21 cellular contexts compared by ENCODE assay signal in genomic region chr12:26919216-26919555, GRCh38. TPM values are rescaled to one million over a fixed set of nuclear protein-coding genes. Genes with fewer than 3 reads are reported as not detected.
A peak's percentile ranks its signal among the peaks of the same experiment; 100 is the strongest.
DNase-seq lines count a peak whose midpoint lies in the region; ATAC-seq and TF ChIP-seq lines count a peak whose summit lies in the region.
"Had no signal": no experiment of that assay in that cellular context is flagged by ENCODE, and none has a peak within 500 bp of the region (broad histone marks: within the 10 kb centered on the region; RNA-seq: fewer than 3 reads in every experiment).

No MANE protein-coding gene starts in this region.

- TF ChIP-seq CTCF in chondrocyte (IDR thresholded peaks at IDR 0.05) (no peak), mesothelial cell of epicardium (IDR thresholded peaks at IDR 0.05; ENCODE audit: unreplicated experiment) (no peak), heart right ventricle (IDR thresholded peaks at IDR 0.05) (no peak)

- WGBS in heart right ventricle, 2 donors: 89 to 97% methylated on average over 2 of the region's 2 CpGs

- H3K27me3 ChIP-seq in heart right ventricle: no peaks in the 10 kb centered on the region

- no peak overlapping the region for H3K4me3 ChIP-seq in heart right ventricle
- H3K4me3 ChIP-seq: left ventricle myocardium inferior, mucosa of descending colon, psoas muscle, skin epidermis had no signal

- no peak for ATAC-seq in T-helper 17 cell
- no peak for ATAC-seq in HG02938 (IDR thresholded peaks at IDR 0.05; ENCODE audit: unreplicated experiment)
- no peak for ATAC-seq in T-cell (replicated peaks in 1 of 4)
- ATAC-seq in heart right ventricle: no peak
- ATAC-seq: HCT116; mucosa of descending colon; psoas muscle; stimulated activated effector memory CD8-positive, alpha-beta T cell treated with anti-CD3 and anti-CD28 coated beads, Interleukin-12 subunit alpha, Interleukin-12 subunit beta, amount 100 ng/mL, for 72 hours had no signal

- DNase-seq in T-helper 17 cell (no peak), chondrocyte (ENCODE audit: low spot score) (no peak), mesothelial cell of epicardium (ENCODE audit: low spot score in 2 of 2, unreplicated experiment in 2 of 2) (no peak), substantia nigra (lab: John Stamatoyannopoulos, UW) (peak in 26 of 49 donors; percentile 1 to 57 (median 14)), T-cell (no peak), heart right ventricle (no peak)
- DNase-seq: activated CD4-positive, alpha-beta T cell treated with anti-CD3 and anti-CD28 coated beads, Interleukin-2, amount 10 ng/mL, durations not matched to agents 7 days and 5 days; activated effector memory CD4-positive, alpha-beta T cell treated with Interleukin-2 at 50 U/mL for 16 hours; GF-D8; KBM-7; left ventricle myocardium inferior; mucosa of descending colon; NCI-H146; NCI-H774; psoas muscle; Right ventricle myocardium superior; stimulated activated CD4-positive, alpha-beta T cell treated with anti-CD3 and anti-CD28 coated beads, Interleukin-2, amount 100 ng/mL, for 24 hours had no signal

- H3K4me1 ChIP-seq in heart right ventricle: no peaks in the 10 kb centered on the region
- H3K4me1 ChIP-seq: left ventricle myocardium inferior, psoas muscle had no signal

- no peaks in the 10 kb centered on the region for H3K4me1 Mint-ChIP-seq in T-helper 17 cell
- H3K4me1 Mint-ChIP-seq in chondrocyte (ENCODE audit: low read depth): peaks cover 15% of the 10 kb centered on the region
- H3K4me1 Mint-ChIP-seq in mesothelial cell of epicardium: peaks cover 27% of the 10 kb centered on the region
- peaks cover 0 to 10% (median 0%) of the 10 kb centered on the region in 3 donors for H3K4me1 Mint-ChIP-seq in T-cell
- H3K4me1 Mint-ChIP-seq: activated CD4-positive, alpha-beta T cell treated with anti-CD3 and anti-CD28 coated beads, Interleukin-2, amount 10 ng/mL, durations not matched to agents 7 days and 5 days; stimulated activated effector memory CD8-positive, alpha-beta T cell treated with anti-CD3 and anti-CD28 coated beads, Interleukin-12 subunit alpha, Interleukin-12 subunit beta, amount 100 ng/mL, for 72 hours had no signal

- H3K27me3 Mint-ChIP-seq in T-helper 17 cell: no peaks in the 10 kb centered on the region
- H3K27me3 Mint-ChIP-seq in chondrocyte (ENCODE audit: low read depth): no peaks in the 10 kb centered on the region
- no peaks in the 10 kb centered on the region for H3K27me3 Mint-ChIP-seq in mesothelial cell of epicardium (ENCODE audit: low read depth)
- no peaks in the 10 kb centered on the region for H3K27me3 Mint-ChIP-seq in T-cell
- H3K27me3 Mint-ChIP-seq: activated CD4-positive, alpha-beta T cell treated with anti-CD3 and anti-CD28 coated beads, Interleukin-2, amount 10 ng/mL, durations not matched to agents 7 days and 5 days had no signal

- H3K4me3 Mint-ChIP-seq in T-helper 17 cell (no peak overlapping the region), chondrocyte (ENCODE audit: unreplicated experiment) (no peak overlapping the region), mesothelial cell of epicardium (no peak overlapping the region), T-cell (no peak overlapping the region)
- H3K4me3 Mint-ChIP-seq: activated CD4-positive, alpha-beta T cell treated with anti-CD3 and anti-CD28 coated beads, Interleukin-2, amount 10 ng/mL, durations not matched to agents 7 days and 5 days; stimulated activated effector memory CD8-positive, alpha-beta T cell treated with anti-CD3 and anti-CD28 coated beads, Interleukin-12 subunit alpha, Interleukin-12 subunit beta, amount 100 ng/mL, for 72 hours had no signal

- CTCF ChIA-PET in T-cell (lab: Charles Lee): interaction anchor here in 1 of 2 donors (0.5 kb wide), 1 partner anchor 1637 kb away, joined by 8 read pairs; no protein-coding TSS in a partner anchor

- POLR2A ChIA-PET in T-cell (lab: Charles Lee): no interaction called here

- intact Hi-C loops in heart right ventricle (cut with DNase I): no loop called here

- H3K27ac Mint-ChIP-seq in T-helper 17 cell (peak overlapping the region; percentile 78), chondrocyte (ENCODE audit: unreplicated experiment) (peak overlapping the region; percentile 61), mesothelial cell of epicardium (peak overlapping the region; percentile 87), T-cell (peak overlapping the region in 1 of 2 donors; percentile 74)
- H3K27ac Mint-ChIP-seq: activated CD4-positive, alpha-beta T cell treated with anti-CD3 and anti-CD28 coated beads, Interleukin-2, amount 10 ng/mL, durations not matched to agents 7 days and 5 days; stimulated activated effector memory CD8-positive, alpha-beta T cell treated with anti-CD3 and anti-CD28 coated beads, Interleukin-12 subunit alpha, Interleukin-12 subunit beta, amount 100 ng/mL, for 72 hours had no signal

- peaks cover 0 to 100% (median 22%) of the 10 kb centered on the region in 9 donors for H3K36me3 ChIP-seq in heart right ventricle

- no peaks in the 10 kb centered on the region for H3K9me3 Mint-ChIP-seq in chondrocyte (ENCODE audit: low read depth)
- no peaks in the 10 kb centered on the region for H3K9me3 Mint-ChIP-seq in mesothelial cell of epicardium
- no peaks in the 10 kb centered on the region for H3K9me3 Mint-ChIP-seq in T-cell
- H3K9me3 Mint-ChIP-seq: activated CD4-positive, alpha-beta T cell treated with anti-CD3 and anti-CD28 coated beads, Interleukin-2, amount 10 ng/mL, durations not matched to agents 7 days and 5 days; stimulated activated effector memory CD8-positive, alpha-beta T cell treated with anti-CD3 and anti-CD28 coated beads, Interleukin-12 subunit alpha, Interleukin-12 subunit beta, amount 100 ng/mL, for 72 hours had no signal

- H3K36me3 Mint-ChIP-seq in T-helper 17 cell (ENCODE audit: low read depth) (peaks cover 11% of the 10 kb centered on the region), chondrocyte (ENCODE audit: low read depth) (peaks cover 17% of the 10 kb centered on the region), mesothelial cell of epicardium (peaks cover 33% of the 10 kb centered on the region), T-cell (peaks cover 56% of the 10 kb centered on the region)

- no peaks in the 10 kb centered on the region for H3K9me3 ChIP-seq in T-helper 17 cell (ENCODE audit: control insufficient read depth, low read length, poor library complexity, severe bottlenecking)
- H3K9me3 ChIP-seq in heart right ventricle: no peaks in the 10 kb centered on the region
- H3K9me3 ChIP-seq: left ventricle myocardium inferior, mucosa of descending colon, psoas muscle had no signal

- H3K27ac ChIP-seq in substantia nigra (ENCODE audit: low read depth, low read length, poor library complexity, severe bottlenecking) (peak overlapping the region; percentile 72), heart right ventricle (no peak overlapping the region)
- H3K27ac ChIP-seq: left ventricle myocardium inferior, psoas muscle, skin epidermis had no signal

RNA-seq across cellular contexts. Expression of gene INTS13, which starts 18.6 kb away (rescaled TPM):
- 10 to 100 TPM; 21.2 to 24.7 TPM for total RNA-seq in T-helper 17 cell
- total RNA-seq in chondrocyte: 23.3 to 23.8 TPM (median 23.3 TPM) in 3 replicates
- total RNA-seq in mesothelial cell of epicardium: 23.3 to 26.1 TPM (median 25.5 TPM) in 3 replicates
- 10 to 100 TPM; 19.7 to 26.0 (median 23.9) TPM for total RNA-seq in T-cell
- 10 to 100 TPM; 14.1 to 22.2 (median 17.8) TPM for total RNA-seq in heart right ventricle
- 10 to 100 TPM; 17.6 to 19.4 TPM for polyA plus RNA-seq in heart right ventricle

RNA-seq across cellular contexts. Expression of gene FGFR1OP2, which starts 19.1 kb away (rescaled TPM):
- total RNA-seq in T-helper 17 cell (10 to 100 TPM; 50.8 to 56.1 TPM), chondrocyte (37.6 to 40.5 TPM (median 40.4 TPM) in 3 replicates), mesothelial cell of epicardium (52.6 to 56.9 TPM (median 53.8 TPM) in 3 replicates), T-cell (10 to 100 TPM; 51.7 to 83.6 (median 71.3) TPM), heart right ventricle (10 to 100 TPM; 22.3 to 37.9 (median 27.3) TPM)
- polyA plus RNA-seq in heart right ventricle: 10 to 100 TPM; 30.6 to 41.6 TPM

Comparison
In these comparisons a context has a peak if more than half of its experiments do, and no peak if none do; other contexts are left out.
1. DNase-seq: peak in substantia nigra (26 of 49); none in T-helper 17 cell (0 of 3), chondrocyte (single experiment), mesothelial cell of epicardium (0 of 2), T-cell (0 of 34) and heart right ventricle (0 of 2).